Comparison of ENCODE assay signal across 35 cellular contexts in genomic region chr12:90897981-90898380, GRCh38. TPM values are rescaled to one million over a fixed set of nuclear protein-coding genes. Genes with fewer than 3 reads are reported as not detected.
"Had no signal": no experiment of that assay in that cellular context is flagged by ENCODE, and none has a peak within 500 bp of the region (broad histone marks: within the 10 kb centered on the region; RNA-seq: fewer than 3 reads in every experiment).

No MANE protein-coding gene starts in this region.

- H3K36me3 ChIP-seq: esophagus squamous epithelium, gastroesophageal sphincter, heart right ventricle, WERI-Rb-1 had no signal

- H3K27ac ChIP-seq: body of pancreas, epithelial cell of prostate, esophagus squamous epithelium, gastroesophageal sphincter, heart right ventricle, WERI-Rb-1 had no signal

- ATAC-seq: activated CD4-positive, CD25-positive, alpha-beta regulatory T cell treated with anti-CD3 and anti-CD28 coated beads, Interleukin-2, amount 50 U/mL, for 24 hours; activated CD8-positive, alpha-beta T cell treated with anti-CD3 and anti-CD28 coated beads for 36 hours; activated T-cell treated with anti-CD3 and anti-CD28 coated beads, Interleukin-2, amount 50 U/mL, for 4 hours; activated T-helper 17 cell treated with anti-CD3 and anti-CD28 coated beads, Interleukin-2, amount 50 U/mL, for 72 hours; body of pancreas; gastroesophageal sphincter; heart right ventricle; T-helper 17 cell had no signal

- H3K4me3 ChIP-seq: body of pancreas, esophagus squamous epithelium, gastroesophageal sphincter, heart right ventricle had no signal

- H3K9me3 ChIP-seq: body of pancreas, esophagus squamous epithelium, gastroesophageal sphincter, heart right ventricle had no signal

- DNase-seq: activated B cell treated with CpG ODN at 0.5 μM for 24 hours; activated CD4-positive, alpha-beta T cell treated with anti-CD3 and anti-CD28 coated beads for 48 hours; activated CD4-positive, alpha-beta T cell treated with anti-CD3 and anti-CD28 coated beads, Interleukin-2, amount 50 U/mL, for 1 hour; activated CD4-positive, alpha-beta T cell treated with anti-CD3 and anti-CD28 coated beads, Interleukin-2, amount 50 U/mL, for 48 hours; activated CD8-positive, alpha-beta memory T cell treated with anti-CD3 and anti-CD28 coated beads for 24 hours; activated CD8-positive, alpha-beta T cell treated with anti-CD3 and anti-CD28 coated beads for 36 hours; activated effector memory CD4-positive, alpha-beta T cell treated with Interleukin-2 at 50 U/mL for 16 hours; activated gamma-delta T cell treated with Interleukin-2 at 50 U/mL for 16 hours; activated naive CD4-positive, alpha-beta T cell treated with anti-CD3 and anti-CD28 coated beads, Interleukin-2, amount 50 U/mL, for 16 hours; activated naive CD4-positive, alpha-beta T cell treated with Interleukin-2 at 50 U/mL for 16 hours; activated T-cell treated with anti-CD3 and anti-CD28 coated beads, Interleukin-2, amount 50 U/mL, for 4 hours; amniotic stem cell; anterior cingulate cortex; body of pancreas; caudate nucleus; cortex of kidney; effector CD8-positive, alpha-beta T cell; esophagus squamous epithelium; foreskin melanocyte; heart right ventricle; T-helper 17 cell; T1000; WERI-Rb-1 had no signal

- H3K27me3 ChIP-seq: body of pancreas, esophagus squamous epithelium, gastroesophageal sphincter, heart right ventricle had no signal

- H3K4me1 ChIP-seq: body of pancreas, esophagus squamous epithelium, gastroesophageal sphincter, heart right ventricle had no signal

RNA-seq across cellular contexts. Expression of gene CCER1, which starts 57.0 kb away (rescaled TPM):
- total RNA-seq: activated B cell treated with CpG ODN at 0.5 μM for 24 hours; activated CD8-positive, alpha-beta T cell treated with anti-CD3 and anti-CD28 coated beads for 36 hours; activated T-cell treated with anti-CD3 and anti-CD28 coated beads, Interleukin-2, amount 50 U/mL, for 4 hours; activated T-helper 17 cell treated with anti-CD3 and anti-CD28 coated beads, Interleukin-2, amount 50 U/mL, for 72 hours; body of pancreas; chondrocyte; dermis microvascular lymphatic vessel endothelial cell; endothelial cell of umbilical vein; esophagus squamous epithelium; fibroblast of lung; fibroblast of villous mesenchyme; gastroesophageal sphincter; glomerular endothelial cell; heart right ventricle; T-helper 17 cell had no signal
- polyA plus RNA-seq: adipose tissue, endothelial cell of umbilical vein, esophagus, fibroblast of lung, heart right ventricle had no signal
